8 cellular contexts compared by ENCODE assay signal in genomic region chr2:171319164-171319810, GRCh38.
DNase-seq lines count a peak whose midpoint lies in the region; ATAC-seq lines count a peak whose summit lies in the region.

No MANE protein-coding gene starts in this region.

- DNase-seq in activated CD8-positive, alpha-beta memory T cell treated with anti-CD3 and anti-CD28 coated beads for 48 hours (ENCODE audit: low read depth in 2 of 3, low spot score in 2 of 3): peak in 2 of 3 experiments; percentile 14 to 23
- DNase-seq in activated CD8-positive, alpha-beta memory T cell treated with anti-CD3 and anti-CD28 coated beads, Interleukin-2, amount 50 U/mL, for 4 hours: no peak
- DNase-seq in activated T-cell treated with anti-CD3 and anti-CD28 coated beads for 24 hours (ENCODE audit: low read depth) (peak; percentile 61), iPS DF 4.7 (ENCODE audit: extremely low read depth, low spot score) (peak; percentile 51), superior temporal gyrus (ENCODE audit: extremely low spot score) (peak; percentile 60), NCI-H526 treated with DMSO at 0.1 percent for 48 hours (lab: John Stamatoyannopoulos, UW) (no peak), NCI-H2171 (lab: John Stamatoyannopoulos, UW) (no peak)

- peak; percentile 50 for ATAC-seq in HG03175 (IDR thresholded peaks at IDR 0.05; ENCODE audit: unreplicated experiment)

Comparison
In these comparisons a context has a peak if more than half of its experiments do, and no peak if none do; other contexts are left out.
1. DNase-seq: peak in activated CD8-positive, alpha-beta memory T cell treated with anti-CD3 and anti-CD28 coated beads for 48 hours (2 of 3), activated T-cell treated with anti-CD3 and anti-CD28 coated beads for 24 hours (single experiment), iPS DF 4.7 (single experiment) and superior temporal gyrus (single experiment); none in activated CD8-positive, alpha-beta memory T cell treated with anti-CD3 and anti-CD28 coated beads, Interleukin-2, amount 50 U/mL, for 4 hours (single experiment), NCI-H526 treated with DMSO at 0.1 percent for 48 hours (single experiment) and NCI-H2171 (single experiment).